In genomic region chr21:42937034-42937940, GRCh38 we compare ENCODE assay signal across 5 cellular contexts. TPM values are rescaled to one million over a fixed set of nuclear protein-coding genes. Genes with fewer than 3 reads are reported as not detected.
"Had no signal": no experiment of that assay in that cellular context is flagged by ENCODE, and none has a peak within 500 bp of the region (broad histone marks: within the 10 kb centered on the region; RNA-seq: fewer than 3 reads in every experiment).

No MANE protein-coding gene starts in this region.

RNA-seq across cellular contexts. Expression of gene ERVH48-1, which starts 11.9 kb away (rescaled TPM):
- total RNA-seq: aorta, bronchial epithelial cell, dorsolateral prefrontal cortex, esophagus muscularis mucosa, left lung had no signal
- polyA plus RNA-seq: aorta had no signal
